ENCODE assay signal across 25 cellular contexts in the genomic region with DNA sequence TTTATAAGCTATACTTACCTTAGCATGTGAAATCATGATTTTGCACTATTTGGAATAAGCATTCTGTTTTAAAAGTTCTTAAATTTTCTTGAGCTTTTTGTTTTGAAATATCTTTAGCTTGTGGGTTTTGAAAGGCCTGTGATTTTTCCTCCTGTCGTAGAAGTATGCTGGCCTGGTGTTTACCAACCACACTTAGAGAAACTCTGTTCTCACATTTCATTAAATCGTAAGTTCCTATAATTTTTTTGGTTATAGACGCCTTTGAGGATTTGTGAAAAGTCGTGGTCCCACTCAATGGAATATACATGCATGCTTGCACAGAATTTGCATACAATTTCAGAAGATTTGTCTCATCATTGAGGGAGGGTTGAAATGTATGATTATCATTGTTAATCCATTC.
DNase-seq lines count a peak whose midpoint lies in the region; ATAC-seq and TF ChIP-seq lines count a peak whose summit lies in the region.
"Had no signal": no experiment of that assay in that cellular context is flagged by ENCODE, and none has a peak within 500 bp of the region (broad histone marks: within the 10 kb centered on the region; RNA-seq: fewer than 3 reads in every experiment).

No MANE protein-coding gene starts in this region.

- H3K27me3 ChIP-seq in GM23248 (replicated peaks; ENCODE audit: insufficient read depth) (no peaks in the 10 kb centered on the region), rectal smooth muscle tissue (ENCODE audit: control insufficient read depth, insufficient read depth, low read length) (no peaks in the 10 kb centered on the region)
- H3K27me3 ChIP-seq: adrenal gland, ovary had no signal

- in situ Hi-C loops in GM23248 (cut with MboI): no loop called here

- peaks cover 37% of the 10 kb centered on the region for H3K4me1 ChIP-seq in GM23248 (ENCODE audit: insufficient read depth)
- H3K4me1 ChIP-seq in rectal smooth muscle tissue (ENCODE audit: control insufficient read depth, insufficient read depth, low read length): peaks cover 25% of the 10 kb centered on the region

- no peak for TF ChIP-seq CTCF in VCaP (conservative IDR thresholded peaks at IDR 0.05)

- H3K9ac ChIP-seq in GM23248 (0 out of 2 replicates have a peak overlapping the region, but pooled peaks have one; percentile 39), rectal smooth muscle tissue (ENCODE audit: low read length) (no peak overlapping the region)

- H3K4me3 ChIP-seq in GM23248: no peak overlapping the region
- H3K4me3 ChIP-seq in rectal smooth muscle tissue (ENCODE audit: low read length): no peak overlapping the region
- H3K4me3 ChIP-seq: adrenal gland, ovary had no signal

- H3K9me2 ChIP-seq in GM23248 (ENCODE audit: insufficient read depth): no peaks in the 10 kb centered on the region

- no peaks in the 10 kb centered on the region for H4K20me1 ChIP-seq in GM23248 (ENCODE audit: insufficient read depth)

- DNase-seq in GM23248 (no peak), fibroblast of gingiva (ENCODE audit: low read depth) (peak; percentile 6), retina (no peak)
- DNase-seq in activated CD4-positive, alpha-beta T cell treated with anti-CD3 and anti-CD28 coated beads for 48 hours: no peak
- DNase-seq: activated T-cell treated with anti-CD3 and anti-CD28 coated beads, Interleukin-2, amount 50 U/mL, for 1 hour; adrenal gland; CD4-positive, CD25-positive, alpha-beta regulatory T cell; cerebellar nuclear complex; DMS 273 treated with DMSO at 0.1 percent for 48 hours; effector CD8-positive, alpha-beta T cell; KG1; left colon; naive thymus-derived CD8-positive, alpha-beta T cell; NCI-H146; NCI-H2171; NCI-H526 treated with DMSO at 0.1 percent for 48 hours; ovary; RPMI8226; T1000 had no signal

- H3K79me2 ChIP-seq in GM23248 (ENCODE audit: insufficient read depth): peaks cover 100% of the 10 kb centered on the region

- H3K27ac ChIP-seq in GM23248 (peak overlapping the region; percentile 65), VCaP (peak overlapping the region; percentile 85), rectal smooth muscle tissue (ENCODE audit: low read depth, low read length) (peak overlapping the region; percentile 70)
- H3K27ac ChIP-seq: adrenal gland, ovary had no signal

- H3K4me2 ChIP-seq in GM23248 (ENCODE audit: unreplicated experiment): peak overlapping the region; percentile 31

- H3K9me3 ChIP-seq in GM23248 (ENCODE audit: low read depth): no peaks in the 10 kb centered on the region
- H3K9me3 ChIP-seq: adrenal gland, ovary had no signal

- WGBS in GM23248 (ENCODE audit: low coverage in 1 of 2, low lambda C conversion rate in 2 of 2, missing lambda C conversion rate in 2 of 2), 2 experiments: 95 to 96% methylated on average over 4 of the region's 4 CpGs

- ATAC-seq in HG02571 (IDR thresholded peaks at IDR 0.05; ENCODE audit: unreplicated experiment) (no peak), HG03108 (IDR thresholded peaks at IDR 0.05; ENCODE audit: unreplicated experiment) (no peak)
- ATAC-seq: activated CD4-positive, CD25-positive, alpha-beta regulatory T cell treated with anti-CD3 and anti-CD28 coated beads, Interleukin-2, amount 50 U/mL, for 24 hours; esophagus mucosa; naive thymus-derived CD8-positive, alpha-beta T cell had no signal

- peaks cover 26% of the 10 kb centered on the region for H3F3A ChIP-seq in GM23248 (ENCODE audit: insufficient read depth)

- H2AFZ ChIP-seq in GM23248: no peak overlapping the region

- peaks cover 2% of the 10 kb centered on the region; the same call in 1 of the 2 replicates for H3K36me3 ChIP-seq in GM23248 (ENCODE audit: low read depth)
- H3K36me3 ChIP-seq in rectal smooth muscle tissue (ENCODE audit: control insufficient read depth, insufficient read depth, low read length): no peaks in the 10 kb centered on the region
- H3K36me3 ChIP-seq: adrenal gland, ovary had no signal
